ENCODE assay signal across 1 cellular context in genomic region chrX:53435997-53436396, GRCh38.
TF ChIP-seq lines count a peak whose summit lies in the region.

No MANE protein-coding gene starts in this region.

TF ChIP-seq in SK-N-SH, 30 proteins besides CTCF, POLR2A, EP300 and RAD21 (continued from another document):
- peak; percentile 60; the same call in 1 of the 2 replicates for TF ChIP-seq MXI1 (IDR thresholded peaks at IDR 0.05; ENCODE audit: low read depth, low read length)
- TF ChIP-seq NFIC (IDR thresholded peaks at IDR 0.05; ENCODE audit: borderline replicate concordance): no peak
- TF ChIP-seq ELF1 (IDR thresholded peaks at IDR 0.05): no peak
TF ChIP-seq in SK-N-SH: peak in this region for 2.
